1 cellular context compared by ENCODE assay signal in genomic region chr16:87498324-87499188, GRCh38.
A peak's percentile ranks its signal among the peaks of the same experiment; 100 is the strongest.
TF ChIP-seq lines count a peak whose summit lies in the region.

No MANE protein-coding gene starts in this region.

TF ChIP-seq in HepG2, 621 proteins besides CTCF, POLR2A, EP300 and RAD21 (continued from another document and continues in another):
- TF ChIP-seq BCL6 (CRISPR knock-in tag; IDR thresholded peaks at IDR 0.05): peak; percentile 31; the same call in 1 of the 2 replicates
- no peak for TF ChIP-seq XRCC5 (optimal IDR thresholded peaks at IDR 0.05; ENCODE audit: low read length)
- TF ChIP-seq MNT (IDR thresholded peaks at IDR 0.05): no peak
- no peak for TF ChIP-seq MIER2 (CRISPR knock-in tag; IDR thresholded peaks at IDR 0.05)
- TF ChIP-seq HNRNPK (IDR thresholded peaks at IDR 0.05; ENCODE audit: low read depth, low read length, poor library complexity, severe bottlenecking): no peak
- no peak for TF ChIP-seq MAFK (conservative IDR thresholded peaks at IDR 0.05 in 1 of 2, IDR thresholded peaks at IDR 0.05 in 1 of 2; ENCODE audit: low read length in 2 of 2)
- no peak for TF ChIP-seq ZNF260 (CRISPR knock-in tag; IDR thresholded peaks at IDR 0.05; ENCODE audit: borderline replicate concordance, low read depth)
- no peak for TF ChIP-seq TEAD2 (CRISPR knock-in tag; IDR thresholded peaks at IDR 0.05)
- TF ChIP-seq ZNF138 (CRISPR knock-in tag; IDR thresholded peaks at IDR 0.05; ENCODE audit: low read depth): no peak
- TF ChIP-seq ZNF609 (CRISPR knock-in tag; IDR thresholded peaks at IDR 0.05; ENCODE audit: borderline replicate concordance): 0 out of 2 replicates have a peak, but pooled peaks have one; percentile 32
- TF ChIP-seq ARNTL (CRISPR knock-in tag; IDR thresholded peaks at IDR 0.05): no peak
- TF ChIP-seq ZNF816 (CRISPR knock-in tag; IDR thresholded peaks at IDR 0.05; ENCODE audit: borderline replicate concordance): no peak
- no peak for TF ChIP-seq ZNF777 (CRISPR knock-in tag; IDR thresholded peaks at IDR 0.05)
- TF ChIP-seq ZMYM4 (CRISPR knock-in tag; IDR thresholded peaks at IDR 0.05): no peak
- no peak for TF ChIP-seq ZNF775 (CRISPR knock-in tag; IDR thresholded peaks at IDR 0.05; ENCODE audit: borderline replicate concordance)
- TF ChIP-seq ZNF512 (CRISPR knock-in tag; IDR thresholded peaks at IDR 0.05): no peak
- peak; percentile 68 for TF ChIP-seq PAXIP1 (CRISPR knock-in tag; conservative IDR thresholded peaks at IDR 0.05)
- no peak for TF ChIP-seq ZNF780A (CRISPR knock-in tag; IDR thresholded peaks at IDR 0.05)
- TF ChIP-seq KDM6A (CRISPR knock-in tag; IDR thresholded peaks at IDR 0.05; ENCODE audit: low read depth): 0 out of 2 replicates have a peak, but pooled peaks have one; percentile 11
- TF ChIP-seq NR2F6 (IDR thresholded peaks at IDR 0.05): peak; percentile 48; the same call in 1 of the 2 replicates
- TF ChIP-seq NR2F6 (CRISPR knock-in tag; IDR thresholded peaks at IDR 0.05): peak; percentile 6; the same call in 1 of the 2 replicates
- TF ChIP-seq ZFP90 (CRISPR knock-in tag; IDR thresholded peaks at IDR 0.05; ENCODE audit: borderline replicate concordance): no peak
- no peak for TF ChIP-seq ZFP62 (CRISPR knock-in tag; IDR thresholded peaks at IDR 0.05)
- TF ChIP-seq TERF1 (CRISPR knock-in tag; IDR thresholded peaks at IDR 0.05): no peak
- no peak for TF ChIP-seq ZNF414 (CRISPR knock-in tag; IDR thresholded peaks at IDR 0.05)
- no peak for TF ChIP-seq CSRNP1 (CRISPR knock-in tag; IDR thresholded peaks at IDR 0.05)
- TF ChIP-seq DMTF1 (CRISPR knock-in tag; IDR thresholded peaks at IDR 0.05): no peak
- TF ChIP-seq KDM5A (IDR thresholded peaks at IDR 0.05; ENCODE audit: borderline replicate concordance, low read length): no peak
- no peak for TF ChIP-seq ZNF235 (CRISPR knock-in tag; IDR thresholded peaks at IDR 0.05; ENCODE audit: borderline replicate concordance)
- no peak for TF ChIP-seq NFKBIZ (CRISPR knock-in tag; IDR thresholded peaks at IDR 0.05)
- no peak for TF ChIP-seq ZNF781 (CRISPR knock-in tag; IDR thresholded peaks at IDR 0.05; ENCODE audit: borderline replicate concordance, not compliant biosample characterization)
- no peak for TF ChIP-seq ZNF12 (CRISPR knock-in tag; IDR thresholded peaks at IDR 0.05)
- no peak for TF ChIP-seq PBX2 (CRISPR knock-in tag; IDR thresholded peaks at IDR 0.05)
- TF ChIP-seq HDAC6 (IDR thresholded peaks at IDR 0.05; ENCODE audit: low read depth, low read length): no peak
- TF ChIP-seq ZEB1 (IDR thresholded peaks at IDR 0.05; ENCODE audit: insufficient replicate concordance, low read depth): no peak
- TF ChIP-seq ZBTB10 (CRISPR knock-in tag; IDR thresholded peaks at IDR 0.05; ENCODE audit: borderline replicate concordance): no peak
- no peak for TF ChIP-seq ZNF343 (CRISPR knock-in tag; IDR thresholded peaks at IDR 0.05)
- TF ChIP-seq ZIK1 (CRISPR knock-in tag; IDR thresholded peaks at IDR 0.05; ENCODE audit: borderline replicate concordance, low read depth): no peak
